9 cellular contexts compared by ENCODE assay signal in the genomic region with DNA sequence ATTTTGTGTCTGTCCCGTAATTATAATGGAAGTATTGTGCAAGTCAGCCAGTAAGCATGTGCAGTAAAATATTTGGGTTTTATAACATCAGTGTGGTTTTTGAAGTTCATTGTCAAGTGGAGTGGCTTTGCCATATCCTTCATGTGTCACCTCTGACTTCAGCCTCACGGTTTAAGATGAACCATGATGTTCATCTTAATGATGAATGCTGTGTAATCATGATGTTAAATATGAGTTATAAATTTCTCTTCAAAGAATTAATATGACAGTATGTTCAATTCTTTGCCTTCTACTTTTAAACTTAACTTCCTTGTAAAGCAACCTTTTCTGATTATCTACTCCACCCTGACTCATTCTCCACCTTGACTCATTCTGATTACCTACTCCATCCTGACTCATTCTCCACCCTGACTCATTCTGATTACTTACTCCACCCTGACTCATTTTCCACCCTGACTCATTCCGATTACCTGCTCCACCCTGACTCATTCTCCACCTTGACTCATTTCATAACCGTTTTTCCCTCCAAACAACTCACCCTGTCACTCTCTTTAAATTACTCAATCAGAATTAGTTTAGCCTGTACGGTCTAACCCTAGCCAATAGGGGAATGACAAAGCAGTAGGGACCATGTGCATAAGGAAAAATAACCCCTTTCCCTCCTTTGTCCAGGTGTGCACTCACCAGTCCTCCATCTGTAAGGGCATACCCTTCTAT. TPM values are rescaled to one million over a fixed set of nuclear protein-coding genes. Genes with fewer than 3 reads are reported as not detected.
DNase-seq lines count a peak whose midpoint lies in the region; ATAC-seq and TF ChIP-seq lines count a peak whose summit lies in the region.
"Had no signal": no experiment of that assay in that cellular context is flagged by ENCODE, and none has a peak within 500 bp of the region (broad histone marks: within the 10 kb centered on the region; RNA-seq: fewer than 3 reads in every experiment).

No MANE protein-coding gene starts in this region.

- DNase-seq in activated CD4-positive, alpha-beta T cell treated with anti-CD3 and anti-CD28 coated beads for 48 hours, result peak; percentile 39
- DNase-seq in activated CD4-positive, alpha-beta T cell treated with anti-CD3 and anti-CD28 coated beads, Interleukin-2, amount 50 U/mL, for 1 hour, result no peak
- DNase-seq in RKO (ENCODE audit: low spot score) (peak; percentile 94), fibroblast of the conjunctiva (ENCODE audit: low read depth) (peak; percentile 13), NCI-H128 (lab: John Stamatoyannopoulos, UW; ENCODE audit: unreplicated experiment) (no peak), mesothelial cell of epicardium (ENCODE audit: low spot score in 2 of 2, unreplicated experiment in 2 of 2) (no peak), ecto neural progenitor cell (ENCODE audit: low spot score) (no peak)

- peaks cover 46% of the 10 kb centered on the region for H3K9me3 Mint-ChIP-seq in mesothelial cell of epicardium

- H3K4me1 Mint-ChIP-seq in mesothelial cell of epicardium, result no peaks in the 10 kb centered on the region
- H3K4me1 Mint-ChIP-seq: nephron had no signal

- no peak overlapping the region for H3K27ac Mint-ChIP-seq in mesothelial cell of epicardium
- H3K27ac Mint-ChIP-seq: nephron had no signal

- ATAC-seq in HG02885 (IDR thresholded peaks at IDR 0.05; ENCODE audit: poor library complexity, unreplicated experiment), result peak; percentile 99

- no peaks in the 10 kb centered on the region for H3K27me3 Mint-ChIP-seq in mesothelial cell of epicardium (ENCODE audit: low read depth)

- H3K36me3 Mint-ChIP-seq in mesothelial cell of epicardium, result no peaks in the 10 kb centered on the region

- no peak overlapping the region for H3K4me3 Mint-ChIP-seq in mesothelial cell of epicardium
- H3K4me3 Mint-ChIP-seq: nephron had no signal

- no peak for TF ChIP-seq CTCF in mesothelial cell of epicardium (IDR thresholded peaks at IDR 0.05; ENCODE audit: unreplicated experiment)

RNA-seq across cellular contexts. Expression of a gene that starts 50.3 kb away (rescaled TPM):
- 235 to 258 TPM (median 256 TPM) in 3 replicates for total RNA-seq in mesothelial cell of epicardium

Comparison
In these comparisons a context has a peak if more than half of its experiments do, and no peak if none do; other contexts are left out.
1. DNase-seq: peak in activated CD4-positive, alpha-beta T cell treated with anti-CD3 and anti-CD28 coated beads for 48 hours (single experiment), RKO (single experiment) and fibroblast of the conjunctiva (single experiment); none in activated CD4-positive, alpha-beta T cell treated with anti-CD3 and anti-CD28 coated beads, Interleukin-2, amount 50 U/mL, for 1 hour (single experiment), NCI-H128 (single experiment), mesothelial cell of epicardium (0 of 2) and ecto neural progenitor cell (single experiment).